In genomic region chr7:109699661-109700060, GRCh38 we compare ENCODE assay signal across 9 cellular contexts.
"Had no signal": no experiment of that assay in that cellular context is flagged by ENCODE, and none has a peak within 500 bp of the region (broad histone marks: within the 10 kb centered on the region; RNA-seq: fewer than 3 reads in every experiment).

No MANE protein-coding gene starts in this region.

- H2AFZ ChIP-seq: GM23248 had no signal

- DNase-seq: GM23248, GOT3, H9, HCEC 1CT, Karpas-422, KBM-7 had no signal

- H3K27ac ChIP-seq: GM23248, HL-60, KMS-11 had no signal

- H3K9ac ChIP-seq: GM23248, KMS-11 had no signal

- ATAC-seq: HepG2 had no signal

- H3K4me2 ChIP-seq: KMS-11 had no signal

- H3K4me3 ChIP-seq: GM23248 had no signal
